In genomic region chr16:50694206-50694605, GRCh38 we compare ENCODE assay signal across 12 cellular contexts. TPM values are rescaled to one million over a fixed set of nuclear protein-coding genes. Genes with fewer than 3 reads are reported as not detected.
DNase-seq lines count a peak whose midpoint lies in the region; ATAC-seq and TF ChIP-seq lines count a peak whose summit lies in the region.
"Had no signal": no experiment of that assay in that cellular context is flagged by ENCODE, and none has a peak within 500 bp of the region (broad histone marks: within the 10 kb centered on the region; RNA-seq: fewer than 3 reads in every experiment).

No MANE protein-coding gene starts in this region.

- no peaks in the 10 kb centered on the region for H3K9me2 ChIP-seq in MM.1S (replicated peaks; ENCODE audit: insufficient read depth, low read length)

- H3K9me3 ChIP-seq in MM.1S (replicated peaks; ENCODE audit: insufficient read depth, low read length): no peaks in the 10 kb centered on the region
- H3K9me3 ChIP-seq in esophagus (ENCODE audit: control insufficient read depth in 2 of 2, insufficient read depth in 1 of 2, low read depth in 1 of 2, low read length in 1 of 2): peaks cover 0 to 3% of the 10 kb centered on the region in 2 donors
- H3K9me3 ChIP-seq in thoracic aorta: no peaks in the 10 kb centered on the region
- H3K9me3 ChIP-seq: testis had no signal

- peaks cover 24% of the 10 kb centered on the region for H3K79me2 ChIP-seq in MM.1S (ENCODE audit: low read length)

- peaks cover 60% of the 10 kb centered on the region for H3K4me1 Mint-ChIP-seq in activated naive CD4-positive, alpha-beta T cell treated with anti-CD3 and anti-CD28 coated beads for 36 hours (ENCODE audit: low read depth)

- intact Hi-C loops in activated naive CD4-positive, alpha-beta T cell treated with anti-CD3 and anti-CD28 coated beads for 36 hours (cut with micrococcal nuclease): no loop called here

- no peak for ATAC-seq in thoracic aorta (ENCODE audit: insufficient number of reproducible peaks, low FRiP score, low read depth)
- ATAC-seq: PC-3 had no signal

- H4K20me1 ChIP-seq in MM.1S (ENCODE audit: insufficient read depth, low read length): no peaks in the 10 kb centered on the region

- no peak for TF ChIP-seq CTCF in MM.1S (IDR thresholded peaks at IDR 0.05; ENCODE audit: low read length)
- TF ChIP-seq CTCF in thoracic aorta (IDR thresholded peaks at IDR 0.05): no peak

- H3K36me3 Mint-ChIP-seq in activated naive CD4-positive, alpha-beta T cell treated with anti-CD3 and anti-CD28 coated beads for 36 hours (ENCODE audit: low read depth): no peaks in the 10 kb centered on the region

- H3K27me3 ChIP-seq in MM.1S (replicated peaks; ENCODE audit: insufficient read depth, low read length) (no peaks in the 10 kb centered on the region), esophagus (ENCODE audit: control insufficient read depth in 1 of 2, insufficient read depth in 2 of 2, low read length in 2 of 2) (no peaks in the 10 kb centered on the region), thoracic aorta (replicated peaks; ENCODE audit: insufficient read depth) (no peaks in the 10 kb centered on the region)
- H3K27me3 ChIP-seq: testis had no signal

- H3K4me3 ChIP-seq in MM.1S (ENCODE audit: low read length): peak overlapping the region; percentile 76; the same call in 1 of the 2 replicates
- H3K4me3 ChIP-seq in esophagus (ENCODE audit: low read depth in 1 of 2, low read length in 2 of 2): peak overlapping the region; percentile 50 to 57
- peak overlapping the region; percentile 76 for H3K4me3 ChIP-seq in thoracic aorta

- WGBS in esophagus, 2 donors: 92 to 95% methylated on average over 2 of the region's 2 CpGs

- peak overlapping the region; percentile 70; the same call in 1 of the 2 replicates for H3K9ac ChIP-seq in MM.1S (ENCODE audit: low read length)

- H3K4me3 Mint-ChIP-seq in activated naive CD4-positive, alpha-beta T cell treated with anti-CD3 and anti-CD28 coated beads for 36 hours: peak overlapping the region; percentile 67

- CTCF ChIA-PET in activated naive CD4-positive, alpha-beta T cell treated with anti-CD3 and anti-CD28 coated beads for 36 hours (lab: Charles Lee): interaction anchor here (0.7 kb wide), 1 partner anchor 51 kb away, joined by 3 read pairs; no protein-coding TSS in a partner anchor

- H2AFZ ChIP-seq in MM.1S (ENCODE audit: low read length): no peak overlapping the region

- H3F3A ChIP-seq in MM.1S (ENCODE audit: insufficient read depth, low read length): peaks cover 25% of the 10 kb centered on the region; the same call in 1 of the 2 replicates

- no peaks in the 10 kb centered on the region for H3K27me3 Mint-ChIP-seq in activated naive CD4-positive, alpha-beta T cell treated with anti-CD3 and anti-CD28 coated beads for 36 hours (ENCODE audit: low read depth)

- H3K36me3 ChIP-seq in MM.1S (replicated peaks; ENCODE audit: insufficient read depth, low read length) (no peaks in the 10 kb centered on the region), esophagus (ENCODE audit: control insufficient read depth in 2 of 2, insufficient read depth in 2 of 2, low read length in 1 of 2) (no peaks in the 10 kb centered on the region), thoracic aorta (no peaks in the 10 kb centered on the region)

- H3K4me1 ChIP-seq in MM.1S (ENCODE audit: low read length): peaks cover 46% of the 10 kb centered on the region
- H3K4me1 ChIP-seq in esophagus (ENCODE audit: control insufficient read depth in 2 of 2, insufficient read depth in 2 of 2, low read length in 1 of 2): peaks cover 17 to 39% of the 10 kb centered on the region in 2 donors
- peaks cover 15 to 58% of the 10 kb centered on the region in 2 donors for H3K4me1 ChIP-seq in thoracic aorta (ENCODE audit: control insufficient read depth in 1 of 2, low read depth in 2 of 2)

- H3K27ac ChIP-seq in MM.1S (ENCODE audit: low read length): no peak overlapping the region
- peak overlapping the region in 1 of 2 donors; percentile 33 for H3K27ac ChIP-seq in esophagus (ENCODE audit: low read depth in 2 of 2, low read length in 1 of 2)
- no peak overlapping the region for H3K27ac ChIP-seq in thoracic aorta
- H3K27ac ChIP-seq: testis had no signal

- peak overlapping the region; percentile 91; the same call in 1 of the 2 replicates for H3K4me2 ChIP-seq in MM.1S (ENCODE audit: low read depth, low read length)

- DNase-seq in activated naive CD4-positive, alpha-beta T cell treated with anti-CD3 and anti-CD28 coated beads for 36 hours: no peak
- no peak for DNase-seq in activated naive CD4-positive, alpha-beta T cell (lab: John Stamatoyannopoulos, UW)
- DNase-seq in MM.1S (no peak), thoracic aorta (ENCODE audit: low spot score) (no peak), CD1c-positive myeloid dendritic cell (ENCODE audit: extremely low spot score) (no peak), KBM-7 (no peak), SW 1271 (lab: John Stamatoyannopoulos, UW) (no peak)
- DNase-seq: GF-D8; PC-3; stimulated activated CD4-positive, alpha-beta T cell treated with anti-CD3 and anti-CD28 coated beads, Interleukin-4, amount 100 ng/mL, for 1 hour; testis had no signal

- in situ Hi-C loops in KBM-7 (cut with MboI; ENCODE audit: low pct_unique_long_range_greater_than_20kb, low sequenced_read_pairs): no loop called here

- H3K9me3 Mint-ChIP-seq in activated naive CD4-positive, alpha-beta T cell treated with anti-CD3 and anti-CD28 coated beads for 36 hours: no peaks in the 10 kb centered on the region

- peak overlapping the region; percentile 37 for H3K27ac Mint-ChIP-seq in activated naive CD4-positive, alpha-beta T cell treated with anti-CD3 and anti-CD28 coated beads for 36 hours

RNA-seq across cellular contexts. Expression of gene NOD2, which starts 0.8 kb away (rescaled TPM):
- 1 to 10 TPM; 1.2 to 1.7 TPM for total RNA-seq in activated naive CD4-positive, alpha-beta T cell treated with anti-CD3 and anti-CD28 coated beads for 36 hours
- polyA plus RNA-seq in esophagus: 10 to 100 TPM in 1 of 2 donors, 1 to 10 TPM in 1; 6.2 to 11.0 TPM
- total RNA-seq in thoracic aorta: 10 to 100 TPM in 1 of 2 donors, 1 to 10 TPM in 1; 7.4 to 10.9 TPM

RNA-seq across cellular contexts. Expression of gene SNX20, which starts 13.1 kb away (rescaled TPM):
- 10 to 100 TPM; 29.6 to 30.3 TPM for total RNA-seq in activated naive CD4-positive, alpha-beta T cell treated with anti-CD3 and anti-CD28 coated beads for 36 hours
- polyA plus RNA-seq in esophagus: under 1 TPM; 0.43 to 0.75 TPM
- 1 to 10 TPM; 3.3 to 4.6 TPM for total RNA-seq in thoracic aorta
- total RNA-seq: PC-3 had no signal

RNA-seq across cellular contexts. Expression of gene CYLD, which starts 47.7 kb away (rescaled TPM):
- total RNA-seq in activated naive CD4-positive, alpha-beta T cell treated with anti-CD3 and anti-CD28 coated beads for 36 hours: 10 to 100 TPM; 70.8 to 71.9 TPM
- 10 to 100 TPM; 11.6 to 12.1 TPM for polyA plus RNA-seq in esophagus
- total RNA-seq in thoracic aorta: 10 to 100 TPM; 53.9 to 91.9 TPM

Comparison
In these comparisons a context has a peak if more than half of its experiments do, and no peak if none do; other contexts are left out.
1. RNA of gene SNX20, which starts 13.1 kb away (total RNA-seq): 29.6 to 30.3 TPM in activated naive CD4-positive, alpha-beta T cell treated with anti-CD3 and anti-CD28 coated beads for 36 hours; 3.3 to 4.6 TPM in thoracic aorta; every median in the first group is over 4 times any median in the second.
2. Peak in every context shown above with its lines, with median percentiles within 50 percentile points of each other: H3K4me3 ChIP-seq.